ENCODE assay signal across 29 cellular contexts in the genomic region with DNA sequence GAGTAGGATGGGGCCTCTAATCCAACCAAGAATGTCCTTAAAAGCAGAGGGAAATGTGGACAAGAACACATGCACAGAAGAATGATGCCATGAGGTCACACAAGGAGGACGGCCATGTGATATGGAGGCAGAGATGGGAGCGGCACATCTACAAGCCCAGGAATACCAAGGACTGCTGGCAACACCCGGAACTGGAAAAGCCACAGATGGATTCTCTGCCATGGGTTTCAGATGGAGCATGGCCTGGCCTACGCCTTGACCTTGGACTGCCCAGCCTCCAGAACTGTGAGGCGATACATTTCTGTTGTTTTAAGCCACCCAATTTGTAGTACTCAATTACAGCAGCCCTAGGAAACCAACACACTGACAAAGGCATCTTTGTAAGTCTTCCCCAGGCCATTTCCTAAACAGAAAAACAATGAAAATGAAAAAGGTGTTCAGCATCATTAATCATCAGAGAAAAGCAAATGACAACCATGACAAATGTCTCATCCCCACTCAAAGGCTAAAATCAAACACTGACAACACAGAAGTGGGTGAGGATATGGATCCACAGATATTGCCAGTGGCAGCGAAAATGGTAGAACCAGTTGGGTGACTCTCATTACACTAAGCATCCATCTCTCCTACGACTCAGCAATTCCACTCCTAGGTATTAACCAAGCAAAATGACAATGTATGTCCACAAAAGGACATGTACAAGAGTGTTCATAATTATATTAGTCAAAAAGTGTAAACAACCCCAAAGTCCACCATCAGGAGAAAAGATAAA.
DNase-seq lines count a peak whose midpoint lies in the region; ATAC-seq, FAIRE-seq and TF ChIP-seq lines count a peak whose summit lies in the region.
"Had no signal": no experiment of that assay in that cellular context is flagged by ENCODE, and none has a peak within 500 bp of the region (broad histone marks: within the 10 kb centered on the region; RNA-seq: fewer than 3 reads in every experiment).

No MANE protein-coding gene starts in this region.

- H3K9me3 ChIP-seq in mammary epithelial cell (replicated peaks; ENCODE audit: insufficient read depth, low read length): no peaks in the 10 kb centered on the region
- H3K9me3 ChIP-seq: BE2C had no signal

- intact Hi-C loops in mammary epithelial cell (cut with micrococcal nuclease): no loop called here

- peak; percentile 9 to 68 for DNase-seq in T47D (ENCODE audit: low read depth in 1 of 2, low spot score in 1 of 2)
- DNase-seq in mammary epithelial cell: no peak
- DNase-seq in NCI-H510A treated with DMSO at 0.1 percent for 48 hours (lab: John Stamatoyannopoulos, UW): peak; percentile 95
- peak; percentile 21 for DNase-seq in bronchial epithelial cell (ENCODE audit: low read depth)
- DNase-seq in Kasumi-1 (lab: John Stamatoyannopoulos, UW): no peak
- no peak for DNase-seq in stimulated activated CD4-positive, alpha-beta T cell treated with anti-CD3 and anti-CD28 coated beads, Interleukin-4, amount 100 ng/mL, for 1 hour
- no peak for DNase-seq in stimulated activated naive CD8-positive, alpha-beta T cell treated with anti-CD3 and anti-CD28 coated beads, Interleukin-15, amount 100 ng/mL, for 72 hours
- DNase-seq in cerebellar cortex (ENCODE audit: low spot score): no peak
- DNase-seq: 8988T; ACHN; BE2C; CD4-positive, CD25-positive, alpha-beta regulatory T cell; DMS79; EL; GDM1; HCEC 1CT; NCI-H1092; NCI-H1417 treated with DMSO at 0.1 percent for 48 hours; NCI-H1694 treated with DMSO at 0.1 percent for 48 hours; NCI-H2081; NCI-H2171; NCI-H226; NCI-H524; NCI-H82; NK-92 treated with Interleukin-12 subunit alpha and Interleukin-12 subunit beta, amount 100 ng/mL, for 24 hours; RPMI8226; SHP77 had no signal

- no peaks in the 10 kb centered on the region for H3K9me3 Mint-ChIP-seq in stimulated activated naive CD8-positive, alpha-beta T cell treated with anti-CD3 and anti-CD28 coated beads, Interleukin-15, amount 100 ng/mL, for 72 hours
- H3K9me3 Mint-ChIP-seq: CD4-positive, CD25-positive, alpha-beta regulatory T cell had no signal

- H3K27ac ChIP-seq in mammary epithelial cell (ENCODE audit: insufficient read depth, low read depth, low read length): no peak overlapping the region

- H3K4me3 ChIP-seq in mammary epithelial cell (replicated peaks in 1 of 3; ENCODE audit: insufficient read depth in 1 of 3, low read depth in 2 of 3, low read length in 3 of 3) (no peak overlapping the region), bronchial epithelial cell (ENCODE audit: low read depth, low read length) (no peak overlapping the region)
- H3K4me3 ChIP-seq: GM12878 had no signal

- WGBS in mammary epithelial cell (ENCODE audit: low coverage, missing lambda C conversion rate): 59% methylated on average over 4 of the region's 7 CpGs

- no peak overlapping the region for H3K4me3 Mint-ChIP-seq in stimulated activated naive CD8-positive, alpha-beta T cell treated with anti-CD3 and anti-CD28 coated beads, Interleukin-15, amount 100 ng/mL, for 72 hours
- H3K4me3 Mint-ChIP-seq: CD4-positive, CD25-positive, alpha-beta regulatory T cell had no signal

- H3K27me3 ChIP-seq in mammary epithelial cell (ENCODE audit: insufficient read depth, low read length) (no peaks in the 10 kb centered on the region), bronchial epithelial cell (ENCODE audit: control insufficient read depth, insufficient read depth, low read length) (no peaks in the 10 kb centered on the region)
- H3K27me3 ChIP-seq: BE2C had no signal

- in situ Hi-C loops in T47D (cut with HindIII; ENCODE audit: low pct_unique_long_range_greater_than_20kb, low sequenced_read_pairs): no loop called here
- in situ Hi-C loops in mammary epithelial cell (cut with MboI; ENCODE audit: low sequenced_read_pairs in 2 of 2): no loop called here

- H3K4me2 ChIP-seq in mammary epithelial cell (ENCODE audit: insufficient read depth, low read depth, low read length): no peak overlapping the region

- TF ChIP-seq CTCF in mammary epithelial cell (conservative IDR thresholded peaks at IDR 0.05 in 1 of 2, IDR thresholded peaks at IDR 0.05 in 1 of 2; ENCODE audit: extremely low read depth in 1 of 2, insufficient read depth in 1 of 2, low read depth in 1 of 2, low read length in 2 of 2) (no peak), bronchial epithelial cell (IDR thresholded peaks at IDR 0.05; ENCODE audit: insufficient read depth, low read length, severe bottlenecking) (no peak)

- peaks cover 5% of the 10 kb centered on the region for H3K4me1 Mint-ChIP-seq in stimulated activated naive CD8-positive, alpha-beta T cell treated with anti-CD3 and anti-CD28 coated beads, Interleukin-15, amount 100 ng/mL, for 72 hours
- H3K4me1 Mint-ChIP-seq: CD4-positive, CD25-positive, alpha-beta regulatory T cell had no signal

- no peak for FAIRE-seq in bronchial epithelial cell (lab: Jason Lieb, UNC)
- FAIRE-seq: GM12878, H1 had no signal

- H3K36me3 ChIP-seq in mammary epithelial cell (ENCODE audit: insufficient read depth, low read length) (no peaks in the 10 kb centered on the region), bronchial epithelial cell (ENCODE audit: control insufficient read depth, insufficient read depth, low read length) (no peaks in the 10 kb centered on the region)
- H3K36me3 ChIP-seq: BE2C had no signal

- H4K20me1 ChIP-seq in mammary epithelial cell (ENCODE audit: insufficient read depth, low read length): no peaks in the 10 kb centered on the region

- ATAC-seq in stimulated activated naive CD8-positive, alpha-beta T cell treated with anti-CD3 and anti-CD28 coated beads, Interleukin-15, amount 100 ng/mL, for 72 hours: no peak
- ATAC-seq: GM12878 had no signal

- dilution Hi-C loops in mammary epithelial cell (cut with HindIII; ENCODE audit: low sequenced_read_pairs): no loop called here

- no TSS peak for BruUV-seq in mammary epithelial cell (replicated peaks; lab: Mats Ljungman, UMichigan)

- no peaks in the 10 kb centered on the region for H3K79me2 ChIP-seq in mammary epithelial cell (ENCODE audit: insufficient read depth, low read length)

- CTCF ChIA-PET in mammary epithelial cell (lab: Charles Lee; ENCODE audit: low non-redundant PET): no interaction called here

- H3K27me3 Mint-ChIP-seq in stimulated activated naive CD8-positive, alpha-beta T cell treated with anti-CD3 and anti-CD28 coated beads, Interleukin-15, amount 100 ng/mL, for 72 hours: peaks cover 26% of the 10 kb centered on the region

- H3K4me1 ChIP-seq in mammary epithelial cell (ENCODE audit: insufficient read depth, low read length): no peaks in the 10 kb centered on the region
- H3K4me1 ChIP-seq: BE2C had no signal

- no peak overlapping the region for H3K27ac Mint-ChIP-seq in stimulated activated naive CD8-positive, alpha-beta T cell treated with anti-CD3 and anti-CD28 coated beads, Interleukin-15, amount 100 ng/mL, for 72 hours
- H3K27ac Mint-ChIP-seq: CD4-positive, CD25-positive, alpha-beta regulatory T cell had no signal

- H3K9ac ChIP-seq in mammary epithelial cell (ENCODE audit: insufficient read depth, low read length): no peak overlapping the region

- H2AFZ ChIP-seq in mammary epithelial cell (ENCODE audit: low read depth, low read length): no peak overlapping the region

Comparison
In these comparisons a context has a peak if more than half of its experiments do, and no peak if none do; other contexts are left out.
1. DNase-seq: peak in T47D (2 of 2), NCI-H510A treated with DMSO at 0.1 percent for 48 hours (single experiment) and bronchial epithelial cell (single experiment); none in mammary epithelial cell (single experiment), Kasumi-1 (0 of 2), stimulated activated CD4-positive, alpha-beta T cell treated with anti-CD3 and anti-CD28 coated beads, Interleukin-4, amount 100 ng/mL, for 1 hour (single experiment), stimulated activated naive CD8-positive, alpha-beta T cell treated with anti-CD3 and anti-CD28 coated beads, Interleukin-15, amount 100 ng/mL, for 72 hours (0 of 2) and cerebellar cortex (single experiment).